ENCODE assay signal across 14 cellular contexts in the genomic region with DNA sequence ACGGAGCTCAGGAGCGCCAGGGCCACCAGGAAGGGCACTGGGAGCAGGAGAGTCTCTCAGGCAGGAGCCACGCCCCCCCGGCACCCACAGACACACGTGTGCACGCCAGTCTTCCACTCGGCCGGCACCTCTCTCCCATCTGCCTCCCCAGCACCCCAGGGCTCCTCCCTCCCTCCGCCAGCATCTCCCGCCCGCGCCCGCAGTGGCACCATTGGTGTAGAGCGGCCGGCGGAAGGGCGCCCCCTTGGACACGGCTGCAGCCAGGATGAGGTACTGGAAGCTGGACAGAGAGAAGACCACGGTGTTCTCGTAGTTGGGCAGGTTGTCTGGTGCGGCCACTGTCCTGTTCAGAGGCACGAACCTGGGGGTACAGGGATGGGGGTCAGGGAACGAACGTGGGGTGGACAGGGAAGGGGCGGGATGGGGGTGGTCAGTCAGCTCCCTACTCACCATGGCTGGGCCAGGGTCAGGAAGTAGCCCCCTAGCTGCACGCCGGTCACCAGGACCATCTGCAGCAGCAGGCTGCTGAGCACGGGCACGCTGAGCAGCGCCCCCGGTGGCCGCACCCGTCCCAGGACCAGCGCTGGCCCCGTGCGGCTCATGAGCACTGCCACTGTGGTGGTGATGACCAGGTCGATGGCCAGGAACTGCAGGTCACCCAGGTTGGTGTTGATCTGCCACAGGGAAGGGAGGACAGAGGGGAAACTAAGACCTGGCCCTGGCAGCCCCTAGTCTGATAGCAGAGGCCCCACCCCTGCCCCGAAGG. TPM values are rescaled to one million over a fixed set of nuclear protein-coding genes. Genes with fewer than 3 reads are reported as not detected.
DNase-seq lines count a peak whose midpoint lies in the region; ATAC-seq, FAIRE-seq and TF ChIP-seq lines count a peak whose summit lies in the region.
"Had no signal": no experiment of that assay in that cellular context is flagged by ENCODE, and none has a peak within 500 bp of the region (broad histone marks: within the 10 kb centered on the region; RNA-seq: fewer than 3 reads in every experiment).

No MANE protein-coding gene starts in this region.

- no peaks in the 10 kb centered on the region for H4K20me1 ChIP-seq in MM.1S (ENCODE audit: insufficient read depth, low read length)
- no peaks in the 10 kb centered on the region for H4K20me1 ChIP-seq in H1 (replicated peaks in 1 of 2; ENCODE audit: control insufficient read depth in 1 of 2, insufficient read depth in 2 of 2, low read length in 2 of 2)

- TF ChIP-seq CTCF in GM06990 (IDR thresholded peaks at IDR 0.05; ENCODE audit: insufficient read depth, low read length, poor library complexity, severe bottlenecking) (peak; percentile 45), MM.1S (IDR thresholded peaks at IDR 0.05; ENCODE audit: low read length) (peak; percentile 36), H1 (IDR thresholded peaks at IDR 0.05; ENCODE audit: control extremely low read depth in 1 of 3, insufficient read depth in 1 of 3, low read depth in 1 of 3, low read length in 3 of 3) (peak in 2 of 3 experiments; percentile 93 to 98; a peak in 3 of 4 replicates)

- H2BK5ac ChIP-seq in H1 (ENCODE audit: low read depth, low read length) (no peak overlapping the region; the same call in 1 of the 2 replicates), neuronal stem cell (ENCODE audit: low read length) (peak overlapping the region; percentile 94)

- no peak for TF ChIP-seq EP300 in H1 (IDR thresholded peaks at IDR 0.05; ENCODE audit: borderline replicate concordance in 1 of 2, low read depth in 2 of 2, low read length in 2 of 2)

- H3K4ac ChIP-seq in H1 (replicated peaks; ENCODE audit: insufficient read length, low read depth, low read length) (no peak overlapping the region), neuronal stem cell (ENCODE audit: low read length) (no peak overlapping the region)

- ATAC-seq in activated T-helper 17 cell treated with anti-CD3 and anti-CD28 coated beads, Interleukin-2, amount 50 U/mL, for 72 hours (replicated peaks) = no peak
- ATAC-seq in GM21786 (IDR thresholded peaks at IDR 0.05; ENCODE audit: unreplicated experiment) = no peak
- ATAC-seq in HG02981 (IDR thresholded peaks at IDR 0.05; ENCODE audit: unreplicated experiment) = no peak

- H3K79me2 ChIP-seq in MM.1S (ENCODE audit: low read length) (no peaks in the 10 kb centered on the region), H1 (ENCODE audit: control insufficient read depth in 1 of 2, insufficient read depth in 2 of 2, low read length in 2 of 2) (no peaks in the 10 kb centered on the region)

- no peak for FAIRE-seq in H1 (lab: Jason Lieb, UNC)

- H3K79me1 ChIP-seq in H1 (ENCODE audit: low read depth, low read length) (no peaks in the 10 kb centered on the region), neuronal stem cell (ENCODE audit: low read depth, low read length) (peaks cover 3% of the 10 kb centered on the region)

- H3K56ac ChIP-seq in H1 (replicated peaks; ENCODE audit: insufficient read length, low read depth, low read length) = no peak overlapping the region

- no peak overlapping the region for H3K23ac ChIP-seq in H1 (ENCODE audit: insufficient read length)
- H3K23ac ChIP-seq in neuronal stem cell (ENCODE audit: low read depth, low read length, poor library complexity) = peak overlapping the region; percentile 25

- 69% methylated on average over 38 of the region's 38 CpGs; no CpG with 5 or more reads in 1 of the 2 experiments for WGBS in H1 (ENCODE audit: extremely low coverage in 1 of 2, insufficient coverage in 1 of 2, insufficient read length in 1 of 2, insufficient replicate concordance in 2 of 2, low coverage in 1 of 2, low lambda C conversion rate in 2 of 2, missing lambda C conversion rate in 1 of 2), 2 experiments
- WGBS in neuronal stem cell (ENCODE audit: extremely low coverage in 2 of 2, insufficient read length in 2 of 2, insufficient replicate concordance in 1 of 2), 2 donors = no CpG with 5 or more reads among the region's 38 CpGs

- H4K5ac ChIP-seq in H1 (ENCODE audit: insufficient read length, low read depth, low read length) = no peak overlapping the region

- TF ChIP-seq RAD21 in H1 (IDR thresholded peaks at IDR 0.05 in 1 of 2, conservative IDR thresholded peaks at IDR 0.05 in 1 of 2; ENCODE audit: low read depth in 2 of 2, low read length in 2 of 2) = peak; percentile 53 to 70

- peaks cover 24% of the 10 kb centered on the region for H3K36me3 Mint-ChIP-seq in activated T-helper 17 cell treated with anti-CD3 and anti-CD28 coated beads, Interleukin-2, amount 50 U/mL, for 72 hours (ENCODE audit: low read depth)

- TF ChIP-seq POLR2A in H1 (IDR thresholded peaks at IDR 0.05; ENCODE audit: control extremely low read depth in 1 of 2, low read depth in 2 of 2, low read length in 2 of 2) = no peak

- CTCF ChIA-PET in H1 (lab: Charles Lee; ENCODE audit: partially characterized antibody) = interaction anchor here (0.6 to 14.2 kb wide), 36 partner anchors 8 to 706 kb away, joined by 3 to 267 read pairs (median 5); no protein-coding TSS in a partner anchor

- H3K36me3 ChIP-seq in GM06990 (ENCODE audit: control insufficient read depth, insufficient read depth, low read length) = peaks cover 5% of the 10 kb centered on the region
- H3K36me3 ChIP-seq in MM.1S (replicated peaks; ENCODE audit: insufficient read depth, low read length) = no peaks in the 10 kb centered on the region
- H3K36me3 ChIP-seq in H1 (ENCODE audit: control insufficient read depth in 2 of 4, insufficient read depth in 4 of 4, low read length in 3 of 4) = peaks cover 0 to 9% (median 4%) of the 10 kb centered on the region in 4 experiments; a peak in 3 of 8 replicates
- peaks cover 11 to 19% of the 10 kb centered on the region in 2 donors for H3K36me3 ChIP-seq in neuronal stem cell (replicated peaks in 1 of 2; ENCODE audit: control insufficient read depth in 2 of 2, insufficient read depth in 2 of 2, low read length in 2 of 2)

- POLR2A ChIA-PET in H1 (lab: Charles Lee; ENCODE audit: partially characterized antibody) = interaction anchor here (0.8 to 2.5 kb wide), 11 partner anchors 8 to 53 kb away, joined by 3 to 16 read pairs (median 3); no protein-coding TSS in a partner anchor

- no peak overlapping the region for H2BK20ac ChIP-seq in H1 (ENCODE audit: low read length)

- H3K23me2 ChIP-seq in H1 (ENCODE audit: low read depth, low read length) = no peaks in the 10 kb centered on the region

- H4K8ac ChIP-seq in H1 (ENCODE audit: extremely low read depth, insufficient read depth, low read length) = peak overlapping the region; percentile 81; the same call in 1 of the 2 replicates
- H4K8ac ChIP-seq in neuronal stem cell (ENCODE audit: low read depth, low read length) = no peak overlapping the region

- H2BK12ac ChIP-seq in H1 (ENCODE audit: low read depth, low read length) (0 out of 2 replicates have a peak overlapping the region, but pooled peaks have one; percentile 17), neuronal stem cell (ENCODE audit: low read length) (no peak overlapping the region)

- no peaks in the 10 kb centered on the region for H3K9me3 Mint-ChIP-seq in activated T-helper 17 cell treated with anti-CD3 and anti-CD28 coated beads, Interleukin-2, amount 50 U/mL, for 72 hours
- H3K9me3 Mint-ChIP-seq: central memory CD8-positive, alpha-beta T cell; IgD-negative memory B cell had no signal

- H3K9me3 ChIP-seq in MM.1S (replicated peaks; ENCODE audit: insufficient read depth, low read length) (no peaks in the 10 kb centered on the region), H1 (ENCODE audit: insufficient read depth in 2 of 2, low read depth in 1 of 2, low read length in 1 of 2) (no peaks in the 10 kb centered on the region), neuronal stem cell (replicated peaks in 1 of 2; ENCODE audit: control insufficient read depth in 2 of 2, insufficient read depth in 1 of 2, low read depth in 1 of 2, low read length in 2 of 2) (no peaks in the 10 kb centered on the region)
- H3K9me3 ChIP-seq: stomach had no signal

- no peak overlapping the region for H3K27ac Mint-ChIP-seq in activated T-helper 17 cell treated with anti-CD3 and anti-CD28 coated beads, Interleukin-2, amount 50 U/mL, for 72 hours
- H3K27ac Mint-ChIP-seq: IgD-negative memory B cell had no signal

- H3F3A ChIP-seq in MM.1S (ENCODE audit: insufficient read depth, low read length) = no peaks in the 10 kb centered on the region

- H3K9me2 ChIP-seq in MM.1S (replicated peaks; ENCODE audit: insufficient read depth, low read length) = no peaks in the 10 kb centered on the region

- peaks cover 6% of the 10 kb centered on the region for H3K27me3 Mint-ChIP-seq in activated T-helper 17 cell treated with anti-CD3 and anti-CD28 coated beads, Interleukin-2, amount 50 U/mL, for 72 hours

- no peaks in the 10 kb centered on the region for H3K27me3 ChIP-seq in GM06990 (replicated peaks; ENCODE audit: control insufficient read depth, insufficient read depth, low read length)
- H3K27me3 ChIP-seq in MM.1S (replicated peaks; ENCODE audit: insufficient read depth, low read length) = peaks cover under 1% of the 10 kb centered on the region
- no peaks in the 10 kb centered on the region for H3K27me3 ChIP-seq in H1 (replicated peaks in 1 of 4; ENCODE audit: control insufficient read depth in 3 of 4, extremely low read depth in 1 of 4, insufficient read depth in 3 of 4, low read length in 3 of 4)
- no peaks in the 10 kb centered on the region for H3K27me3 ChIP-seq in neuronal stem cell (ENCODE audit: control insufficient read depth in 3 of 3, insufficient read depth in 3 of 3, low read depth in 1 of 3, low read length in 3 of 3)

- H3K14ac ChIP-seq in H1 (ENCODE audit: insufficient read length) (no peak overlapping the region), neuronal stem cell (ENCODE audit: low read length) (no peak overlapping the region)

- H3K18ac ChIP-seq in H1 (ENCODE audit: extremely low read depth, low read length) = peak overlapping the region; percentile 19; the same call in 1 of the 2 replicates
- peak overlapping the region; percentile 80 for H3K18ac ChIP-seq in neuronal stem cell (ENCODE audit: low read length)

- no peak for DNase-seq in GM06990 (ENCODE audit: extremely low read depth, insufficient read length)
- DNase-seq in MM.1S = no peak
- peak in 1 of 2 experiments; percentile 89 for DNase-seq in H1 (ENCODE audit: low read depth in 1 of 2, low spot score in 2 of 2)
- no peak for DNase-seq in neuronal stem cell (ENCODE audit: low spot score)
- DNase-seq in amygdala (lab: John Stamatoyannopoulos, UW) = no peak
- DNase-seq: activated CD8-positive, alpha-beta memory T cell treated with anti-CD3 and anti-CD28 coated beads, Interleukin-2, amount 50 U/mL, for 48 hours; GF-D8; NCI-H226; stomach had no signal

- H3K9ac ChIP-seq in MM.1S (ENCODE audit: low read length) (no peak overlapping the region), H1 (replicated peaks in 1 of 4; ENCODE audit: extremely low read depth in 1 of 4, low read depth in 3 of 4, low read length in 3 of 4) (no peak overlapping the region), neuronal stem cell (ENCODE audit: low read depth, low read length, poor library complexity) (peak overlapping the region; percentile 44)

- H3K4me1 Mint-ChIP-seq in activated T-helper 17 cell treated with anti-CD3 and anti-CD28 coated beads, Interleukin-2, amount 50 U/mL, for 72 hours = no peaks in the 10 kb centered on the region
- H3K4me1 Mint-ChIP-seq: central memory CD8-positive, alpha-beta T cell; IgD-negative memory B cell had no signal

- H3K4me3 Mint-ChIP-seq in activated T-helper 17 cell treated with anti-CD3 and anti-CD28 coated beads, Interleukin-2, amount 50 U/mL, for 72 hours = no peak overlapping the region
- H3K4me3 Mint-ChIP-seq: central memory CD8-positive, alpha-beta T cell; IgD-negative memory B cell had no signal

- H2BK15ac ChIP-seq in H1 (ENCODE audit: low read length) (no peak overlapping the region), neuronal stem cell (ENCODE audit: low read length) (no peak overlapping the region)

- H2BK120ac ChIP-seq in H1 (replicated peaks; ENCODE audit: low read depth, low read length) = no peak overlapping the region
- H2BK120ac ChIP-seq in neuronal stem cell (ENCODE audit: low read depth, low read length) = no peak overlapping the region

- no peak overlapping the region for H2AK5ac ChIP-seq in H1 (ENCODE audit: low read depth, low read length)
- H2AK5ac ChIP-seq in neuronal stem cell (ENCODE audit: low read depth, low read length) = peak overlapping the region; percentile 89

- H3K4me3 ChIP-seq in GM06990 (replicated peaks; ENCODE audit: low read depth, low read length) = no peak overlapping the region
- H3K4me3 ChIP-seq in MM.1S (ENCODE audit: low read length) = no peak overlapping the region
- H3K4me3 ChIP-seq in H1 (ENCODE audit: extremely low read depth in 1 of 4, insufficient read depth in 2 of 4, low read depth in 3 of 4, low read length in 4 of 4) = no peak overlapping the region
- H3K4me3 ChIP-seq in neuronal stem cell (ENCODE audit: low read length in 2 of 2) = no peak overlapping the region
- H3K4me3 ChIP-seq: stomach had no signal

- no peak overlapping the region for H3K27ac ChIP-seq in MM.1S (ENCODE audit: low read length)
- H3K27ac ChIP-seq in H1 (ENCODE audit: low read depth, low read length) = no peak overlapping the region
- H3K27ac ChIP-seq in neuronal stem cell (replicated peaks; ENCODE audit: low read length) = no peak overlapping the region
- H3K27ac ChIP-seq: stomach had no signal

- H3K4me1 ChIP-seq in MM.1S (ENCODE audit: low read length) (no peaks in the 10 kb centered on the region), H1 (replicated peaks in 1 of 4; ENCODE audit: control insufficient read depth in 3 of 4, insufficient read depth in 4 of 4, low read length in 3 of 4) (peaks cover 0 to 3% (median 1%) of the 10 kb centered on the region in 4 experiments; a peak in 2 of 7 replicates), neuronal stem cell (ENCODE audit: control insufficient read depth in 2 of 2, insufficient read depth in 1 of 2, low read depth in 1 of 2, low read length in 2 of 2) (peaks cover 9 to 10% of the 10 kb centered on the region in 2 donors)

- H3K4me2 ChIP-seq in MM.1S (ENCODE audit: low read depth, low read length) (no peak overlapping the region), H1 (ENCODE audit: insufficient read depth in 1 of 2, low read depth in 2 of 2, low read length in 2 of 2) (no peak overlapping the region), neuronal stem cell (ENCODE audit: insufficient read depth, low read length, poor library complexity, severe bottlenecking) (no peak overlapping the region)

- H2AFZ ChIP-seq in MM.1S (ENCODE audit: low read length) = no peak overlapping the region
- H2AFZ ChIP-seq in H1 (ENCODE audit: low read length) = no peak overlapping the region
- H2AFZ ChIP-seq in neuronal stem cell (ENCODE audit: low read length) = no peak overlapping the region

- H4K91ac ChIP-seq in H1 (replicated peaks; ENCODE audit: insufficient read length, low read length) (no peak overlapping the region), neuronal stem cell (ENCODE audit: low read depth, low read length, poor library complexity) (peak overlapping the region; percentile 53)

RNA-seq across cellular contexts. Expression of a gene that starts 6.4 kb away (rescaled TPM):
- total RNA-seq in H1 (2021; fragmentation: NEBNext Ultra II Directional; extraction: Animal tissue kit (Norgen Biotek cat#: 25700)) = 172 and 188 TPM in 2 replicates
- polyA plus RNA-seq in H1 (2011; rRNA removed) = 326 and 394 TPM in 2 replicates
- polyA plus RNA-seq in H1 (2011; cell fraction: cytosol; rRNA removed) = 219 TPM
- polyA plus RNA-seq in H1 (2011; cell fraction: nucleus; rRNA removed) = 360 TPM
- polyA plus RNA-seq in H1 (2012, experiment 1 of 2) = 114 to 218 TPM (median 204 TPM) in 4 replicates
- polyA plus RNA-seq in H1 (2012, experiment 2 of 2) = 253 TPM
- polyA plus RNA-seq in H1 (2013, experiment 1 of 2) = 278 TPM
- 321 TPM for polyA plus RNA-seq in H1 (2013, experiment 2 of 2)
- polyA minus RNA-seq in H1 (2011; rRNA and poly(A)+ RNA removed) = 64.4 and 85.3 TPM in 2 replicates
- polyA minus RNA-seq in H1 (2011; cell fraction: cytosol; rRNA and poly(A)+ RNA removed) = 121 TPM
- polyA minus RNA-seq in H1 (2011; cell fraction: nucleus; rRNA and poly(A)+ RNA removed) = 111 TPM
- polyA plus RNA-seq in neuronal stem cell (2013, experiment 1 of 2) = 244 TPM
- polyA plus RNA-seq in neuronal stem cell (2013, experiment 2 of 2) = 239 TPM
- total RNA-seq in activated T-helper 17 cell treated with anti-CD3 and anti-CD28 coated beads, Interleukin-2, amount 50 U/mL, for 72 hours = not detected

RNA-seq across cellular contexts. Expression of a gene that starts 24.9 kb away (rescaled TPM):
- 82.1 and 89.8 TPM in 2 replicates for total RNA-seq in H1 (2021; fragmentation: NEBNext Ultra II Directional; extraction: Animal tissue kit (Norgen Biotek cat#: 25700))
- polyA plus RNA-seq in H1 (2011; rRNA removed) = 83.6 and 137 TPM in 2 replicates
- polyA plus RNA-seq in H1 (2011; cell fraction: cytosol; rRNA removed) = 64.7 TPM
- 131 TPM for polyA plus RNA-seq in H1 (2011; cell fraction: nucleus; rRNA removed)
- polyA plus RNA-seq in H1 (2012, experiment 1 of 2) = 47.7 to 93.4 TPM (median 83.0 TPM) in 4 replicates
- 73.1 TPM for polyA plus RNA-seq in H1 (2012, experiment 2 of 2)
- polyA plus RNA-seq in H1 (2013, experiment 1 of 2) = 78.0 TPM
- 85.3 TPM for polyA plus RNA-seq in H1 (2013, experiment 2 of 2)
- polyA minus RNA-seq in H1 (2011; rRNA and poly(A)+ RNA removed) = 96.7 and 126 TPM in 2 replicates
- polyA minus RNA-seq in H1 (2011; cell fraction: cytosol; rRNA and poly(A)+ RNA removed) = 97.8 TPM
- polyA minus RNA-seq in H1 (2011; cell fraction: nucleus; rRNA and poly(A)+ RNA removed) = 55.4 TPM
- 32.6 TPM for polyA plus RNA-seq in neuronal stem cell (2013, experiment 1 of 2)
- polyA plus RNA-seq in neuronal stem cell (2013, experiment 2 of 2) = 31.1 TPM
- 10 to 100 TPM; 24.2 to 51.7 TPM for total RNA-seq in activated T-helper 17 cell treated with anti-CD3 and anti-CD28 coated beads, Interleukin-2, amount 50 U/mL, for 72 hours

Comparison
In these comparisons a context has a peak if more than half of its experiments do, and no peak if none do; other contexts are left out.
1. CTCF ChIP-seq: peak in every context shown above with its lines; median percentile 96 in H1; 45 in GM06990; 36 in MM.1S.
2. RNA of a gene that starts 6.4 kb away (total RNA-seq): 172 to 188 TPM in H1; not detected in activated T-helper 17 cell treated with anti-CD3 and anti-CD28 coated beads, Interleukin-2, amount 50 U/mL, for 72 hours; every median in the first group is over 100 times any median in the second.